In the genomic region with DNA sequence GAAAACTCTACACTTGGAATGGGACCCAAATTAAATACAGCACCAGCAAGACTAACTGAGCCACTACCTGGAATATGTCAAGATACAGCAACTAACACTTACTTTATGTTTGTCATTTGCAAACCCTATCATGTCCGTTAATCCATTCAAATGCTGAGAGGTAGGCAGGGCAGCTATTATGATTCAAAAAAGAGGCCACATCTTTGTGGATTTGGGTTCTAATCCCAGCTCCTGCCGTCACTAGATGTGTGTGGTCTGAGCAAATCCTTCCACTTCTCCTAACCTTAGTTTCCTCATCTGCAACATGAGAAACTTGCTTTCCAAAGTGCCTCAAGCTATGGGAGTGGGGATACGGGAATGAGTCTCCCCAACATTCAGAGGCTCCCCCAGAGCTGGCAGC, we compare ENCODE assay signal across 11 cellular contexts. TPM values are rescaled to one million over a fixed set of nuclear protein-coding genes. Genes with fewer than 3 reads are reported as not detected.
DNase-seq lines count a peak whose midpoint lies in the region; ATAC-seq and TF ChIP-seq lines count a peak whose summit lies in the region.
"Had no signal": no experiment of that assay in that cellular context is flagged by ENCODE, and none has a peak within 500 bp of the region (broad histone marks: within the 10 kb centered on the region; RNA-seq: fewer than 3 reads in every experiment).

No MANE protein-coding gene starts in this region.

- H3K4me3 Mint-ChIP-seq in activated naive CD4-positive, alpha-beta T cell treated with anti-CD3 and anti-CD28 coated beads, Interleukin-2, amount 10 ng/mL, durations not matched to agents 7 days and 5 days: peak overlapping the region; percentile 69
- H3K4me3 Mint-ChIP-seq in activated CD8-positive, alpha-beta T cell treated with anti-CD3 and anti-CD28 coated beads, Interleukin-2, amount 10 ng/mL, durations not matched to agents 7 days and 5 days: peak overlapping the region; percentile 76

- H3K9me3 ChIP-seq in lower lobe of right lung: no peaks in the 10 kb centered on the region
- H3K9me3 ChIP-seq in thymus (ENCODE audit: control insufficient read depth): no peaks in the 10 kb centered on the region

- H3K36me3 ChIP-seq in lower lobe of right lung (no peaks in the 10 kb centered on the region), thymus (ENCODE audit: control insufficient read depth, insufficient read depth) (peaks cover 1% of the 10 kb centered on the region)

- 94% methylated on average over 3 of the region's 3 CpGs for WGBS in thymus

- H3K36me3 Mint-ChIP-seq in activated naive CD4-positive, alpha-beta T cell treated with anti-CD3 and anti-CD28 coated beads, Interleukin-2, amount 10 ng/mL, durations not matched to agents 7 days and 5 days: peaks cover 39% of the 10 kb centered on the region
- peaks cover 55% of the 10 kb centered on the region for H3K36me3 Mint-ChIP-seq in activated CD8-positive, alpha-beta T cell treated with anti-CD3 and anti-CD28 coated beads, Interleukin-2, amount 10 ng/mL, durations not matched to agents 7 days and 5 days (ENCODE audit: low read depth)

- CTCF ChIA-PET in activated naive CD4-positive, alpha-beta T cell treated with anti-CD3 and anti-CD28 coated beads, Interleukin-2, amount 10 ng/mL, durations not matched to agents 7 days and 5 days (lab: Charles Lee): interaction anchor here (0.6 to 1.6 kb wide), 6 partner anchors 9 to 87 kb away, joined by 3 to 6 read pairs (median 3); no protein-coding TSS in a partner anchor
- CTCF ChIA-PET in activated CD8-positive, alpha-beta T cell treated with anti-CD3 and anti-CD28 coated beads, Interleukin-2, amount 10 ng/mL, durations not matched to agents 7 days and 5 days (lab: Charles Lee): interaction anchor here (0.9 to 5.3 kb wide), 8 partner anchors 9 to 560 kb away, joined by 3 to 30 read pairs (median 8); a partner anchor contains a TSS

- no peaks in the 10 kb centered on the region for H3K27me3 Mint-ChIP-seq in activated naive CD4-positive, alpha-beta T cell treated with anti-CD3 and anti-CD28 coated beads, Interleukin-2, amount 10 ng/mL, durations not matched to agents 7 days and 5 days
- no peaks in the 10 kb centered on the region for H3K27me3 Mint-ChIP-seq in activated CD8-positive, alpha-beta T cell treated with anti-CD3 and anti-CD28 coated beads, Interleukin-2, amount 10 ng/mL, durations not matched to agents 7 days and 5 days (ENCODE audit: low read depth)

- H3K4me1 Mint-ChIP-seq in activated naive CD4-positive, alpha-beta T cell treated with anti-CD3 and anti-CD28 coated beads, Interleukin-2, amount 10 ng/mL, durations not matched to agents 7 days and 5 days: peaks cover 99% of the 10 kb centered on the region
- H3K4me1 Mint-ChIP-seq in activated CD8-positive, alpha-beta T cell treated with anti-CD3 and anti-CD28 coated beads, Interleukin-2, amount 10 ng/mL, durations not matched to agents 7 days and 5 days (ENCODE audit: low read depth): peaks cover 100% of the 10 kb centered on the region

- peak overlapping the region; percentile 93 for H3K27ac Mint-ChIP-seq in activated naive CD4-positive, alpha-beta T cell treated with anti-CD3 and anti-CD28 coated beads, Interleukin-2, amount 10 ng/mL, durations not matched to agents 7 days and 5 days
- peak overlapping the region; percentile 97 for H3K27ac Mint-ChIP-seq in activated CD8-positive, alpha-beta T cell treated with anti-CD3 and anti-CD28 coated beads, Interleukin-2, amount 10 ng/mL, durations not matched to agents 7 days and 5 days

- intact Hi-C loops in lower lobe of right lung (cut with DNase I): no loop called here

- DNase-seq in activated naive CD4-positive, alpha-beta T cell treated with anti-CD3 and anti-CD28 coated beads, Interleukin-2, amount 10 ng/mL, durations not matched to agents 7 days and 5 days: no peak
- no peak for DNase-seq in activated naive CD4-positive, alpha-beta T cell treated with Interleukin-2 at 50 U/mL for 16 hours
- DNase-seq in activated CD8-positive, alpha-beta T cell treated with anti-CD3 and anti-CD28 coated beads, Interleukin-2, amount 10 ng/mL, durations not matched to agents 7 days and 5 days: no peak
- DNase-seq in lower lobe of right lung (no peak), SKM-1 treated with dmso at 0.1 percent for 144 hours (lab: John Stamatoyannopoulos, UW; ENCODE audit: unreplicated experiment) (no peak), GF-D8 (lab: John Stamatoyannopoulos, UW) (no peak)
- DNase-seq: amygdala, NCI-H526, T-helper 9 cell had no signal

- no peaks in the 10 kb centered on the region for H3K9me3 Mint-ChIP-seq in activated naive CD4-positive, alpha-beta T cell treated with anti-CD3 and anti-CD28 coated beads, Interleukin-2, amount 10 ng/mL, durations not matched to agents 7 days and 5 days
- H3K9me3 Mint-ChIP-seq in activated CD8-positive, alpha-beta T cell treated with anti-CD3 and anti-CD28 coated beads, Interleukin-2, amount 10 ng/mL, durations not matched to agents 7 days and 5 days (ENCODE audit: insufficient read depth): no peaks in the 10 kb centered on the region

- H3K4me1 ChIP-seq in lower lobe of right lung (peaks cover 95% of the 10 kb centered on the region), thymus (ENCODE audit: control insufficient read depth, insufficient read depth, low read length) (peaks cover 79% of the 10 kb centered on the region)

- no peak for ATAC-seq in activated CD8-positive, alpha-beta T cell treated with anti-CD3 and anti-CD28 coated beads, Interleukin-2, amount 10 ng/mL, durations not matched to agents 7 days and 5 days
- ATAC-seq in lower lobe of right lung: no peak
- ATAC-seq in esophagus mucosa: no peak

- H3K4me3 ChIP-seq in lower lobe of right lung (no peak overlapping the region), thymus (ENCODE audit: low read length) (no peak overlapping the region)

- H3K27ac ChIP-seq in lower lobe of right lung (peak overlapping the region; percentile 80), thymus (ENCODE audit: low read depth) (peak overlapping the region; percentile 95)

- H3K27me3 ChIP-seq in lower lobe of right lung (ENCODE audit: low read depth) (no peaks in the 10 kb centered on the region), thymus (ENCODE audit: control insufficient read depth, insufficient read depth) (no peaks in the 10 kb centered on the region)

- no peak for TF ChIP-seq CTCF in lower lobe of right lung (IDR thresholded peaks at IDR 0.05)

- POLR2A ChIA-PET in activated CD8-positive, alpha-beta T cell treated with anti-CD3 and anti-CD28 coated beads, Interleukin-2, amount 10 ng/mL, durations not matched to agents 7 days and 5 days (lab: Charles Lee): interaction anchor here (0.7 to 4.3 kb wide), 8 partner anchors 9 to 94 kb away, joined by 3 to 30 read pairs (median 5); a partner anchor contains a TSS

RNA-seq across cellular contexts. Expression of a gene that starts 24.2 kb away (rescaled TPM):
- 10 to 100 TPM; 83.4 to 93.4 TPM for total RNA-seq in activated CD8-positive, alpha-beta T cell treated with anti-CD3 and anti-CD28 coated beads, Interleukin-2, amount 10 ng/mL, durations not matched to agents 7 days and 5 days
- 64.2 TPM for total RNA-seq in lower lobe of right lung
- polyA plus RNA-seq in thymus: 42.7 TPM
- 2.1 TPM for total RNA-seq in esophagus mucosa

Comparison
In these comparisons a context has a peak if more than half of its experiments do, and no peak if none do; other contexts are left out.
1. RNA of a gene that starts 24.2 kb away (total RNA-seq): 83.4 to 93.4 TPM in activated CD8-positive, alpha-beta T cell treated with anti-CD3 and anti-CD28 coated beads, Interleukin-2, amount 10 ng/mL, durations not matched to agents 7 days and 5 days and 64.2 TPM in lower lobe of right lung (single experiment); 2.1 TPM in esophagus mucosa (single experiment); every median in the first group is over 10 times any median in the second.